In the genomic region with DNA sequence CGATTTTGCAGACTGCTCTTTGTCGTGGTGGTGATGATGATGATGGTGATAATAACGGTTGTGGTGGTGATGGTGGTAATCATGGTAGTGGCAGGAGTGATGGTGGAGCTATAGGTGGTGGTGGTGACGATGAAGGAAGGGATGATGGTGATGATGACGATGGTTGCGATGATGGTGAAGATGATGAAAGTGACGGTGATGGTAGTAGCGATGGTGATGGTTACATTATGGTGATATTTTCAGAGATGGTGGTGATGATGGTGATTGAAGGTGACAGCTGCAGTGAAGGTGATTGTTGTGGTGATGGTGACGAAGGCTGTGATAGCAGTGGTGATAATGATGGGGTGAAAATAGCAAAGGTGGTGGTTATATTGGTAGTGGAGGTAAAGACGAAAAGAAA, we compare ENCODE assay signal across 31 cellular contexts. TPM values are rescaled to one million over a fixed set of nuclear protein-coding genes. Genes with fewer than 3 reads are reported as not detected.
"Had no signal": no experiment of that assay in that cellular context is flagged by ENCODE, and none has a peak within 500 bp of the region (broad histone marks: within the 10 kb centered on the region; RNA-seq: fewer than 3 reads in every experiment).

No MANE protein-coding gene starts in this region.

- ATAC-seq: foreskin keratinocyte, gastroesophageal sphincter, heart left ventricle, left lobe of liver, natural killer cell, psoas muscle, right cardiac atrium had no signal

- H3K27ac ChIP-seq: colonic mucosa, esophagus muscularis mucosa, foreskin keratinocyte, gastroesophageal sphincter, heart left ventricle, hepatocyte, ovary, psoas muscle, skin epidermis, stomach, thyroid gland, vagina had no signal

- H3K4me1 Mint-ChIP-seq: natural killer cell, neural crest cell had no signal

- H3K9me3 ChIP-seq: colonic mucosa, esophagus muscularis mucosa, gastroesophageal sphincter, heart left ventricle, ovary, psoas muscle, spleen, stomach, thyroid gland, vagina had no signal

- FAIRE-seq: endothelial cell of umbilical vein, kidney had no signal

- H3K27me3 ChIP-seq: colonic mucosa, foreskin keratinocyte, hepatocyte, ovary, thyroid gland, vagina had no signal

- H3K36me3 ChIP-seq: colonic mucosa, esophagus muscularis mucosa, gastroesophageal sphincter, heart left ventricle, ovary, spleen, stomach, thyroid gland, vagina had no signal

- H3K4me3 Mint-ChIP-seq: memory B cell, natural killer cell, neural crest cell had no signal

- H3K4me2 ChIP-seq: hepatocyte had no signal

- H3K36me3 Mint-ChIP-seq: memory B cell, natural killer cell had no signal

- H3K27me3 Mint-ChIP-seq: dendritic cell treated with granulocyte-macrophage colony-stimulating factor and Interleukin-4, amounts not matched to agents 40 ng/mL and 50 ng/mL, for 4 days; memory B cell had no signal

- H3K9me3 Mint-ChIP-seq: dendritic cell treated with granulocyte-macrophage colony-stimulating factor and Interleukin-4, amounts not matched to agents 40 ng/mL and 50 ng/mL, for 4 days; memory B cell; natural killer cell; neural crest cell had no signal

- H3K79me2 ChIP-seq: hepatocyte had no signal

- H3K4me1 ChIP-seq: colonic mucosa, esophagus muscularis mucosa, foreskin keratinocyte, gastroesophageal sphincter, psoas muscle, stomach, thyroid gland, vagina had no signal

- H3K4me3 ChIP-seq: colonic mucosa, esophagus muscularis mucosa, gastroesophageal sphincter, heart left ventricle, hepatocyte, lung, ovary, psoas muscle, skin epidermis, stomach, thyroid gland, vagina had no signal

- H2AFZ ChIP-seq: hepatocyte had no signal

- H3K27ac Mint-ChIP-seq: dendritic cell treated with granulocyte-macrophage colony-stimulating factor and Interleukin-4, amounts not matched to agents 40 ng/mL and 50 ng/mL, for 4 days; memory B cell; natural killer cell had no signal

- DNase-seq: colonic mucosa; effector CD8-positive, alpha-beta T cell; foreskin keratinocyte; heart left ventricle; kidney; natural killer cell; ovary; posterior cingulate gyrus; psoas muscle; right cardiac atrium; spleen; stimulated activated naive CD4-positive, alpha-beta T cell treated with Interleukin-2 at 50 U/mL for 16 hours; stomach; thyroid gland; trophoblast cell had no signal

RNA-seq across cellular contexts. Expression of a gene that starts 2.1 kb away (rescaled TPM):
- total RNA-seq: endothelial cell of umbilical vein, epithelial cell of proximal tubule, fibroblast of lung, foreskin keratinocyte, gastroesophageal sphincter, hepatocyte, neural crest cell, renal cortical epithelial cell, right cardiac atrium, temporal lobe, ureter, vagina had no signal
- polyA plus RNA-seq: endothelial cell of umbilical vein, fibroblast of lung, foreskin keratinocyte, heart left ventricle, hepatocyte, psoas muscle, right cardiac atrium, stomach had no signal
